ENCODE assay signal across 18 cellular contexts in genomic region chr13:29524641-29525040, GRCh38.
A peak's percentile ranks its signal among the peaks of the same experiment; 100 is the strongest.
DNase-seq lines count a peak whose midpoint lies in the region; ATAC-seq and TF ChIP-seq lines count a peak whose summit lies in the region.
"Had no signal": no experiment of that assay in that cellular context is flagged by ENCODE, and none has a peak within 500 bp of the region (broad histone marks: within the 10 kb centered on the region; RNA-seq: fewer than 3 reads in every experiment).

No MANE protein-coding gene starts in this region.

- H3K4me1 Mint-ChIP-seq in natural killer cell treated with Interleukin-12 subunit alpha and Interleukin-12 subunit beta and Interleukin-15 and Interleukin-18, amount 100 ng/mL, for 72 hours (ENCODE audit: low read depth in 2 of 2) = peaks cover 0 to 18% of the 10 kb centered on the region in 2 donors
- H3K4me1 Mint-ChIP-seq in natural killer cell (peaks cover 8 to 9% of the 10 kb centered on the region in 2 donors), nephron progenitor cell (peaks cover 41% of the 10 kb centered on the region)
- H3K4me1 Mint-ChIP-seq in central memory CD8-positive, alpha-beta T cell = peaks cover 6% of the 10 kb centered on the region

- H3K27me3 ChIP-seq in A673 (replicated peaks; ENCODE audit: insufficient read depth, low read depth, low read length, poor library complexity) = no peaks in the 10 kb centered on the region

- peak; percentile 8 for DNase-seq in natural killer cell treated with Interleukin-12 subunit alpha and Interleukin-12 subunit beta and Interleukin-15 and Interleukin-18, amount 100 ng/mL, for 72 hours (ENCODE audit: low spot score)
- DNase-seq in natural killer cell (no peak), nephron progenitor cell (no peak), SKM-1 (lab: John Stamatoyannopoulos, UW; ENCODE audit: unreplicated experiment) (no peak), A673 (ENCODE audit: low spot score) (no peak)
- no peak for DNase-seq in central memory CD8-positive, alpha-beta T cell (ENCODE audit: low spot score in 2 of 2)
- DNase-seq: NCI-H1417, NCI-H187 treated with DMSO at 0.1 percent for 48 hours, NCI-H226, NCI-H524 treated with DMSO at 0.1 percent for 48 hours, SHP77 had no signal

- H3K9me3 Mint-ChIP-seq in natural killer cell treated with Interleukin-12 subunit alpha and Interleukin-12 subunit beta and Interleukin-15 and Interleukin-18, amount 100 ng/mL, for 72 hours = no peaks in the 10 kb centered on the region
- no peaks in the 10 kb centered on the region for H3K9me3 Mint-ChIP-seq in natural killer cell
- no peaks in the 10 kb centered on the region for H3K9me3 Mint-ChIP-seq in central memory CD8-positive, alpha-beta T cell
- H3K9me3 Mint-ChIP-seq in nephron progenitor cell = no peaks in the 10 kb centered on the region

- ATAC-seq in natural killer cell treated with Interleukin-12 subunit alpha and Interleukin-12 subunit beta and Interleukin-15 and Interleukin-18, amount 100 ng/mL, for 72 hours = no peak
- no peak for ATAC-seq in natural killer cell
- ATAC-seq in central memory CD8-positive, alpha-beta T cell (replicated peaks; ENCODE audit: extremely low read depth, poor library complexity, severe bottlenecking) = no peak
- ATAC-seq in HG02973 (IDR thresholded peaks at IDR 0.05; ENCODE audit: unreplicated experiment) = no peak
- ATAC-seq: A549, HCT116, HepG2 had no signal

- H3K36me3 Mint-ChIP-seq in natural killer cell treated with Interleukin-12 subunit alpha and Interleukin-12 subunit beta and Interleukin-15 and Interleukin-18, amount 100 ng/mL, for 72 hours = peaks cover 11% of the 10 kb centered on the region
- H3K36me3 Mint-ChIP-seq in natural killer cell (no peaks in the 10 kb centered on the region), nephron progenitor cell (ENCODE audit: low read depth) (peaks cover 49% of the 10 kb centered on the region)
- H3K36me3 Mint-ChIP-seq in central memory CD8-positive, alpha-beta T cell (ENCODE audit: insufficient read depth) = peaks cover 16% of the 10 kb centered on the region

- H3K36me3 ChIP-seq in A673 (ENCODE audit: insufficient read depth, low read length, poor library complexity, severe bottlenecking) = peaks cover 56% of the 10 kb centered on the region

- no peak for TF ChIP-seq CTCF in natural killer cell (IDR thresholded peaks at IDR 0.05)
- TF ChIP-seq CTCF in nephron progenitor cell (IDR thresholded peaks at IDR 0.05) = no peak
- no peak for TF ChIP-seq CTCF in A673 (conservative IDR thresholded peaks at IDR 0.05; ENCODE audit: low read depth, low read length)

- H3K4me1 ChIP-seq in A673 (ENCODE audit: insufficient read depth, low read length, poor library complexity, severe bottlenecking) = peaks cover 4% of the 10 kb centered on the region
- H3K4me1 ChIP-seq: A549 had no signal

- intact Hi-C loops in natural killer cell (cut with micrococcal nuclease) (no loop called here), A673 (cut with micrococcal nuclease; ENCODE audit: unreplicated experiment) (no loop called here)

- no TSS peak for BruUV-seq in A673 (replicated peaks; lab: Mats Ljungman, UMichigan)

- no peak overlapping the region for H3K27ac Mint-ChIP-seq in natural killer cell treated with Interleukin-12 subunit alpha and Interleukin-12 subunit beta and Interleukin-15 and Interleukin-18, amount 100 ng/mL, for 72 hours
- no peak overlapping the region for H3K27ac Mint-ChIP-seq in natural killer cell
- peak overlapping the region; percentile 38 for H3K27ac Mint-ChIP-seq in central memory CD8-positive, alpha-beta T cell (ENCODE audit: low read depth)
- H3K27ac Mint-ChIP-seq in nephron progenitor cell = peak overlapping the region; percentile 81

- H3K4me3 ChIP-seq in A673 (ENCODE audit: low read depth, low read length, poor library complexity, severe bottlenecking) = no peak overlapping the region
- H3K4me3 ChIP-seq: A549, SK-N-MC had no signal

- POLR2A ChIA-PET in A673 (lab: Charles Lee; ENCODE audit: low non-redundant PET) = interaction anchor here (0.5 kb wide), 1 partner anchor 1570 kb away, joined by 3 read pairs; no protein-coding TSS in a partner anchor

- no peak overlapping the region for H3K27ac ChIP-seq in A673 (ENCODE audit: low read depth, low read length, poor library complexity, severe bottlenecking)
- H3K27ac ChIP-seq: A549, C4-2B, KMS-11, SK-N-MC had no signal

- no peaks in the 10 kb centered on the region for H3K27me3 Mint-ChIP-seq in natural killer cell treated with Interleukin-12 subunit alpha and Interleukin-12 subunit beta and Interleukin-15 and Interleukin-18, amount 100 ng/mL, for 72 hours
- H3K27me3 Mint-ChIP-seq in natural killer cell (ENCODE audit: low read depth in 2 of 2) = no peaks in the 10 kb centered on the region
- H3K27me3 Mint-ChIP-seq in central memory CD8-positive, alpha-beta T cell = no peaks in the 10 kb centered on the region
- H3K27me3 Mint-ChIP-seq in nephron progenitor cell (ENCODE audit: low read depth, poor library complexity) = no peaks in the 10 kb centered on the region

- no peak overlapping the region for H3K4me3 Mint-ChIP-seq in natural killer cell treated with Interleukin-12 subunit alpha and Interleukin-12 subunit beta and Interleukin-15 and Interleukin-18, amount 100 ng/mL, for 72 hours
- H3K4me3 Mint-ChIP-seq in natural killer cell (no peak overlapping the region), nephron progenitor cell (no peak overlapping the region)
- H3K4me3 Mint-ChIP-seq in central memory CD8-positive, alpha-beta T cell = no peak overlapping the region

- no peaks in the 10 kb centered on the region for H3K9me3 ChIP-seq in A673 (ENCODE audit: low read depth, low read length, poor library complexity, severe bottlenecking)
- H3K9me3 ChIP-seq: A549 had no signal

- CTCF ChIA-PET in A673 (lab: Charles Lee) = no interaction called here

Comparison
In these comparisons a context has a peak if more than half of its experiments do, and no peak if none do; other contexts are left out.
1. H3K27ac Mint-ChIP-seq: peak in central memory CD8-positive, alpha-beta T cell (single experiment) and nephron progenitor cell (single experiment); none in natural killer cell treated with Interleukin-12 subunit alpha and Interleukin-12 subunit beta and Interleukin-15 and Interleukin-18, amount 100 ng/mL, for 72 hours (0 of 2) and natural killer cell (0 of 2).